Comparison of ENCODE assay signal across 22 cellular contexts in genomic region chr1:67780637-67781036, GRCh38.
"Had no signal": no experiment of that assay in that cellular context is flagged by ENCODE, and none has a peak within 500 bp of the region (broad histone marks: within the 10 kb centered on the region; RNA-seq: fewer than 3 reads in every experiment).

No MANE protein-coding gene starts in this region.

- H3K27me3 ChIP-seq: foreskin keratinocyte, thyroid gland had no signal

- H3K4me3 ChIP-seq: lower lobe of right lung, thyroid gland had no signal

- H3K4me1 ChIP-seq: lower lobe of right lung had no signal

- H3K27ac ChIP-seq: foreskin keratinocyte, lower lobe of right lung, thyroid gland had no signal

- H3K36me3 ChIP-seq: lower lobe of right lung, thyroid gland had no signal

- H3K9me3 ChIP-seq: lower lobe of right lung, thyroid gland had no signal

- ATAC-seq: activated T-cell treated with anti-CD3 and anti-CD28 coated beads, Interleukin-2, amount 50 U/mL, for 4 hours; foreskin keratinocyte; left colon; stimulated activated naive CD8-positive, alpha-beta T cell treated with anti-CD3 and anti-CD28 coated beads, Interleukin-15, Interleukin-2, amounts not matched to agents 100 U/mL and 50 U/mL, for 24 hours; WTC11 had no signal

- DNase-seq: activated CD4-positive, alpha-beta T cell treated with anti-CD3 and anti-CD28 coated beads, Interleukin-2, amount 50 U/mL, for 4 hours; activated CD8-positive, alpha-beta memory T cell treated with anti-CD3 and anti-CD28 coated beads for 24 hours; activated CD8-positive, alpha-beta memory T cell treated with anti-CD3 and anti-CD28 coated beads, Interleukin-2, amount 50 U/mL, for 4 hours; activated naive CD4-positive, alpha-beta T cell; activated T-cell treated with anti-CD3 and anti-CD28 coated beads, Interleukin-2, amount 50 U/mL, for 4 hours; cortex of kidney; endodermal cell; foreskin keratinocyte; islet precursor cell; left colon; lower lobe of right lung; naive B cell; occipital lobe; posterior cingulate gyrus; retina; stimulated activated CD4-positive, alpha-beta T cell treated with anti-CD3 and anti-CD28 coated beads, Interleukin-12 subunit alpha, Interleukin-12 subunit beta, amount 100 ng/mL, for 4 hours; stimulated activated CD4-positive, alpha-beta T cell treated with anti-CD3 and anti-CD28 coated beads, Interleukin-4, amount 100 ng/mL, for 4 hours; stimulated activated naive CD8-positive, alpha-beta T cell treated with anti-CD3 and anti-CD28 coated beads, Interleukin-15, Interleukin-2, amounts not matched to agents 100 U/mL and 50 U/mL, for 24 hours; substantia nigra; T-helper 9 cell; thyroid gland had no signal
